Comparison of ENCODE assay signal across 22 cellular contexts in the genomic region with DNA sequence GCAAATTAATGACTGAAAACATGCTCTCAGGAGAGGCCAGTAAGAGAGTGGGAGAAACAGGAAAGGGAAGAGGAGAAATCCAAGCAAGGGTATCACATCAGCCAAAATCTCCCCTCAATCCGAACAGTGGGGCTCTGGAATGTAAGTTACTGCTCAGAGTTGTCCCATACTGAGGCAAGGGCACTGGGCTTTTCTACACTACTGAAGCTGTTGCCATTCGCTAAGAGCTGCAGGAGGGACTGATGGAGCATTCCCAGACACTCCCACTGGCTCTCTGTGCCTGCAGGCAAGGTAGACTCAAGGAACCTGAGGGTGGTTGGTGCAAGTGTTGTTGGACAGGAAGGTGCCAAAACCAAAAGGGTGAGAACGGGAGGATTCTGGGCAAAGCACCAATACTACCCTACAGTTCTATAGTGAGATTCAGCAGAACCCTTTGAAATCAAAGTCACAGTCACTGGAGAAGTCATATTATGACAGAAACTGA. TPM values are rescaled to one million over a fixed set of nuclear protein-coding genes. Genes with fewer than 3 reads are reported as not detected.
"Had no signal": no experiment of that assay in that cellular context is flagged by ENCODE, and none has a peak within 500 bp of the region (broad histone marks: within the 10 kb centered on the region; RNA-seq: fewer than 3 reads in every experiment).

No MANE protein-coding gene starts in this region.

- H3K4me3 Mint-ChIP-seq: mesothelial cell of epicardium; naive thymus-derived CD4-positive, alpha-beta T cell; nephron; neural progenitor cell; stimulated activated naive CD8-positive, alpha-beta T cell treated with anti-CD3 and anti-CD28 coated beads, Interleukin-15, amount 100 ng/mL, for 72 hours had no signal

- H3K4me3 ChIP-seq: dorsolateral prefrontal cortex, gastrocnemius medialis, neural progenitor cell, prostate gland, sigmoid colon, spleen, suprapubic skin, transverse colon, upper lobe of right lung, uterus had no signal

- H3K4me1 Mint-ChIP-seq: mesothelial cell of epicardium; neural progenitor cell; stimulated activated naive CD8-positive, alpha-beta T cell treated with anti-CD3 and anti-CD28 coated beads, Interleukin-15, amount 100 ng/mL, for 72 hours had no signal

- H3K9me3 Mint-ChIP-seq: neural progenitor cell had no signal

- H3K27me3 Mint-ChIP-seq: naive thymus-derived CD4-positive, alpha-beta T cell; stimulated activated naive CD8-positive, alpha-beta T cell treated with anti-CD3 and anti-CD28 coated beads, Interleukin-15, amount 100 ng/mL, for 72 hours had no signal

- FAIRE-seq: kidney had no signal

- DNase-seq: dorsolateral prefrontal cortex; effector CD4-positive, alpha-beta T cell; gastrocnemius medialis; head of caudate nucleus; kidney; mesenchymal stem cell; naive thymus-derived CD4-positive, alpha-beta T cell; nucleus accumbens; right cardiac atrium; sigmoid colon; spleen; stimulated activated CD4-positive, alpha-beta T cell treated with anti-CD3 and anti-CD28 coated beads, Interleukin-2, amount 100 ng/mL, for 48 hours; stimulated activated naive CD4-positive, alpha-beta T cell; stimulated activated naive CD8-positive, alpha-beta T cell treated with anti-CD3 and anti-CD28 coated beads, Interleukin-15, amount 100 ng/mL, for 72 hours; transverse colon; upper lobe of right lung; uterus had no signal

- H2AFZ ChIP-seq: neural progenitor cell had no signal

- H3K36me3 Mint-ChIP-seq: mesothelial cell of epicardium, neural progenitor cell had no signal

- H3K27me3 ChIP-seq: dorsolateral prefrontal cortex, gastrocnemius medialis, neural progenitor cell, sigmoid colon, spleen, suprapubic skin, transverse colon, upper lobe of right lung, uterus had no signal

- H3K9me3 ChIP-seq: gastrocnemius medialis, prostate gland, sigmoid colon, spleen, suprapubic skin, transverse colon, upper lobe of right lung, uterus had no signal

- H3K27ac ChIP-seq: dorsolateral prefrontal cortex, neural progenitor cell, prostate gland, spleen, suprapubic skin, transverse colon, upper lobe of right lung, uterus had no signal

- H3K9ac ChIP-seq: neural progenitor cell had no signal

- H3K4me1 ChIP-seq: neural progenitor cell, spleen, suprapubic skin, uterus had no signal

- H3K4me2 ChIP-seq: neural progenitor cell had no signal

- H3K27ac Mint-ChIP-seq: mesothelial cell of epicardium; naive thymus-derived CD4-positive, alpha-beta T cell; nephron; neural progenitor cell; stimulated activated naive CD8-positive, alpha-beta T cell treated with anti-CD3 and anti-CD28 coated beads, Interleukin-15, amount 100 ng/mL, for 72 hours had no signal

- H3K36me3 ChIP-seq: gastrocnemius medialis, neural progenitor cell, prostate gland, sigmoid colon, spleen, suprapubic skin, transverse colon, upper lobe of right lung, uterus had no signal

RNA-seq across cellular contexts. Expression of gene NEK10, which starts 46.1 kb away (rescaled TPM):
- polyA plus RNA-seq: naive thymus-derived CD4-positive, alpha-beta T cell had no signal
